Comparison of ENCODE assay signal across 21 cellular contexts in the genomic region with DNA sequence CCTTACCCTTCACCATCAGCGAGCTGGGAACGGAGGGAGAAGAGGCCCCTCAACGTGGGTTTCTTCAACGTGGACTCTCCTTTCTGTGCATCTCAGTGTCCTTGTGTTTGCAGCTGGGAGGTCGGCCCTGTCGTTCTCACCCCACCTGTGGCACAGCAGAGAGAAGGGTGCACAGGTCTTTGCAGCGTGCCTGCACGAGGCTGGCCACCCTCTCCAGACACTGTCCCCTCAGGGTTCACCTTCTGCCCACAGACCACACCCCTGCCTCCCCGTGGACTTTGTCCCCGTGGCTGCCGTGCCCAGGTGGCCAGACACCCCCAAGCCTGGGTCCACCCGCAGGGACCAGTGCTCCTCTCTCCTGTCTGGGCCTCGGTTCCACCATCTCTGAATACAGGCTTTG. TPM values are rescaled to one million over a fixed set of nuclear protein-coding genes. Genes with fewer than 3 reads are reported as not detected.
DNase-seq lines count a peak whose midpoint lies in the region; ATAC-seq and TF ChIP-seq lines count a peak whose summit lies in the region.
"Had no signal": no experiment of that assay in that cellular context is flagged by ENCODE, and none has a peak within 500 bp of the region (broad histone marks: within the 10 kb centered on the region; RNA-seq: fewer than 3 reads in every experiment).

No MANE protein-coding gene starts in this region.

- no peak overlapping the region for H2AFZ ChIP-seq in PC-9

- H3K9ac ChIP-seq in BLaER1 treated with 17β-estradiol and CSF1 and Interleukin-3, amounts not matched to agents 10 nM and 100 nM: peak overlapping the region; percentile 50 to 78 (median 70); a peak in 21 of 22 replicates
- H3K9ac ChIP-seq in rectal smooth muscle tissue (ENCODE audit: low read length): no peak overlapping the region

- DNase-seq in PC-9 (no peak), left lobe of liver (ENCODE audit: low spot score) (no peak), hippocampal formation (lab: John Stamatoyannopoulos, UW) (no peak), NCI-H1417 treated with DMSO at 0.1 percent for 48 hours (lab: John Stamatoyannopoulos, UW) (no peak), NOMO-1 treated with DMSO at 0.1 percent for 48 hours (lab: John Stamatoyannopoulos, UW; ENCODE audit: unreplicated experiment) (no peak)
- DNase-seq: activated CD4-positive, alpha-beta T cell treated with anti-CD3 and anti-CD28 coated beads, Interleukin-2, amount 50 U/mL, for 48 hours; activated effector memory CD4-positive, alpha-beta T cell treated with Interleukin-2 at 50 U/mL for 16 hours; activated naive CD8-positive, alpha-beta T cell treated with anti-CD3 and anti-CD28 coated beads, Interleukin-2, amount 50 U/mL, for 24 hours; cortex of kidney; DMS 273 treated with DMSO at 0.1 percent for 48 hours; MG63; NCI-H146; NCI-H2171 treated with DMSO at 0.1 percent for 48 hours; NCI-H526 treated with DMSO at 0.1 percent for 48 hours; SJCRH30; stimulated activated CD4-positive, alpha-beta T cell treated with anti-CD3 and anti-CD28 coated beads, Interleukin-4, amount 100 ng/mL, for 4 hours had no signal

- peak overlapping the region; percentile 55 to 79 (median 71) for H3K27ac ChIP-seq in BLaER1 treated with 17β-estradiol and CSF1 and Interleukin-3, amounts not matched to agents 10 nM and 100 nM
- H3K27ac ChIP-seq in PC-9 (no peak overlapping the region), rectal smooth muscle tissue (ENCODE audit: low read depth, low read length) (no peak overlapping the region)
- H3K27ac ChIP-seq: SJCRH30 had no signal

- TF ChIP-seq CTCF in PC-9 (conservative IDR thresholded peaks at IDR 0.05): no peak

- POLR2A ChIA-PET in PC-9 (lab: Charles Lee; ENCODE audit: unreplicated experiment): interaction anchor here (0.5 kb wide), 1 partner anchor 61 kb away, joined by 31 read pairs; the partner anchor contains the start of gene FN3KRP

- H3K4me1 ChIP-seq in BLaER1 treated with 17β-estradiol and CSF1 and Interleukin-3, amounts not matched to agents 10 nM and 100 nM: peaks cover 22 to 34% (median 31%) of the 10 kb centered on the region in 10 experiments
- peaks cover 14% of the 10 kb centered on the region for H3K4me1 ChIP-seq in PC-9 (replicated peaks; ENCODE audit: insufficient read depth)
- no peaks in the 10 kb centered on the region for H3K4me1 ChIP-seq in rectal smooth muscle tissue (ENCODE audit: control insufficient read depth, insufficient read depth, low read length)
- H3K4me1 ChIP-seq: SJCRH30 had no signal

- H3K9me3 ChIP-seq in BLaER1 treated with 17β-estradiol and CSF1 and Interleukin-3, amounts not matched to agents 10 nM and 100 nM (replicated peaks in 1 of 11): no peaks in the 10 kb centered on the region
- no peaks in the 10 kb centered on the region for H3K9me3 ChIP-seq in PC-9 (ENCODE audit: insufficient read depth, low read depth)
- H3K9me3 ChIP-seq: MG63, SJCRH30 had no signal

- CTCF ChIA-PET in PC-9 (lab: Charles Lee): interaction anchor here (0.7 kb wide), 1 partner anchor 74 kb away, joined by 4 read pairs; no protein-coding TSS in a partner anchor

- H3K4me3 ChIP-seq in BLaER1 treated with 17β-estradiol and CSF1 and Interleukin-3, amounts not matched to agents 10 nM and 100 nM: peak overlapping the region in 4 of 10 experiments; percentile 1 to 36 (median 12); a peak in 3 of 20 replicates
- H3K4me3 ChIP-seq in PC-9 (no peak overlapping the region), rectal smooth muscle tissue (ENCODE audit: low read length) (peak overlapping the region; percentile 35)
- H3K4me3 ChIP-seq: MG63, SJCRH30 had no signal

- no peaks in the 10 kb centered on the region for H3K79me2 ChIP-seq in PC-9 (ENCODE audit: low read depth)

- peaks cover 9% of the 10 kb centered on the region; the same call in 1 of the 2 replicates for H3F3A ChIP-seq in PC-9 (ENCODE audit: insufficient read depth, low read depth)

- H3K4me2 ChIP-seq in BLaER1 treated with 17β-estradiol and CSF1 and Interleukin-3, amounts not matched to agents 10 nM and 100 nM: peak overlapping the region; percentile 66 to 90 (median 82)
- H3K4me2 ChIP-seq in PC-9: peak overlapping the region; percentile 47

- TSS peak; percentile 59 for BruUV-seq in PC-9 (replicated peaks; lab: Mats Ljungman, UMichigan)

- no peaks in the 10 kb centered on the region for H3K9me2 ChIP-seq in PC-9 (ENCODE audit: insufficient read depth)

- peaks cover 0 to 5% (median 0%) of the 10 kb centered on the region in 11 experiments; a peak in 2 of 22 replicates for H3K36me3 ChIP-seq in BLaER1 treated with 17β-estradiol and CSF1 and Interleukin-3, amounts not matched to agents 10 nM and 100 nM
- H3K36me3 ChIP-seq in PC-9 (ENCODE audit: low read depth) (no peaks in the 10 kb centered on the region), rectal smooth muscle tissue (ENCODE audit: control insufficient read depth, insufficient read depth, low read length) (peaks cover 13% of the 10 kb centered on the region)
- H3K36me3 ChIP-seq: MG63, SJCRH30 had no signal

- ATAC-seq in left lobe of liver: peak; percentile 21
- ATAC-seq in HG03520 (IDR thresholded peaks at IDR 0.05; ENCODE audit: unreplicated experiment): no peak
- ATAC-seq: activated naive CD8-positive, alpha-beta T cell treated with anti-CD3 and anti-CD28 coated beads, Interleukin-2, amount 50 U/mL, for 24 hours; HCT116; natural killer cell treated with Interleukin-12 subunit alpha and Interleukin-12 subunit beta and Interleukin-15 and Interleukin-18, amount 100 ng/mL, for 72 hours had no signal

- intact Hi-C loops in PC-9 (cut with micrococcal nuclease; ENCODE audit: unreplicated experiment): no loop called here

- no peaks in the 10 kb centered on the region for H3K27me3 ChIP-seq in BLaER1 treated with 17β-estradiol and CSF1 and Interleukin-3, amounts not matched to agents 10 nM and 100 nM
- H3K27me3 ChIP-seq in PC-9 (ENCODE audit: insufficient read depth, low read depth) (no peaks in the 10 kb centered on the region), rectal smooth muscle tissue (ENCODE audit: control insufficient read depth, insufficient read depth, low read length) (no peaks in the 10 kb centered on the region)
- H3K27me3 ChIP-seq: MG63, SJCRH30 had no signal

- no peaks in the 10 kb centered on the region for H4K20me1 ChIP-seq in BLaER1 treated with 17β-estradiol and CSF1 and Interleukin-3, amounts not matched to agents 10 nM and 100 nM
- H4K20me1 ChIP-seq in PC-9 (ENCODE audit: insufficient read depth): no peaks in the 10 kb centered on the region

RNA-seq across cellular contexts. Expression of gene WDR45B, which starts 7.3 kb away (rescaled TPM):
- total RNA-seq in PC-9 (2021): 65.1 and 84.9 TPM in 2 replicates
- total RNA-seq in left lobe of liver: 26.6 TPM

RNA-seq across cellular contexts. Expression of gene RAB40B, which starts 43.0 kb away (rescaled TPM):
- total RNA-seq in PC-9 (2021): 7.9 and 11.0 TPM in 2 replicates
- 12.9 TPM for total RNA-seq in left lobe of liver

Comparison
In these comparisons a context has a peak if more than half of its experiments do, and no peak if none do; other contexts are left out.
1. H3K27ac ChIP-seq: peak in BLaER1 treated with 17β-estradiol and CSF1 and Interleukin-3, amounts not matched to agents 10 nM and 100 nM (11 of 11); none in PC-9 (single experiment) and rectal smooth muscle tissue (single experiment).